Comparison of ENCODE assay signal across 9 cellular contexts in the genomic region with DNA sequence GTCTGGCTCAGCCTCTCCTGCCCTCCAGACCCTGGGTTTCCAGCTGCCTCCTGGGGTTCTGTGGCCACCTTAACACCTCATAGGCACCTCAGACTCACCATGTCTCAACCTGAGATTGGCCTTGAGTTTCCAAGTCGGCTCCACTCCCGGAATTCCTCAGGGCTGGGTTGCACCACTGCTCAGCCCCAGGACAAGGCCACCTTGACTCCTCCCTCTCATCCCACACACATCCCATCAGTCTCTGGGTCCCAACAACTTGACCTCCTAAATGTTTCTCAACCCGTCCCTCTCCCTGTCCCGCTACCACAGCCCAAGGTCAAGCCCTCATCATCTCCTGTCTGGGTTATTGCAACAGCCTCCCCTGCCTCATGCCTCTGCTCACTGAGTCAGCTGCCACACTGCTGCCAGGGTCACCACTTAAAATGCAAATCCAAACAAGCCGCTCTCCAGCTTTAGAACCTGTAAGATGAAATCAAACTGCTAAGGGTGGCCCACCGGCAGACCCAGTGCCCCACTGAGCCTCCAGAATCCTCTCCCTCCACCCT.
DNase-seq lines count a peak whose midpoint lies in the region; ATAC-seq and TF ChIP-seq lines count a peak whose summit lies in the region.
"Had no signal": no experiment of that assay in that cellular context is flagged by ENCODE, and none has a peak within 500 bp of the region (broad histone marks: within the 10 kb centered on the region; RNA-seq: fewer than 3 reads in every experiment).

No MANE protein-coding gene starts in this region.

- H3F3A ChIP-seq in smooth muscle cell (ENCODE audit: low read depth): peaks cover 3% of the 10 kb centered on the region

- H3K36me3 ChIP-seq in HEK293 (ENCODE audit: control insufficient read depth in 2 of 2, insufficient read depth in 1 of 2, low read length in 2 of 2): no peaks in the 10 kb centered on the region
- H3K36me3 ChIP-seq in smooth muscle cell (ENCODE audit: low read depth): no peaks in the 10 kb centered on the region

- H3K27me3 ChIP-seq in smooth muscle cell (ENCODE audit: low read depth): no peaks in the 10 kb centered on the region

- CTCF ChIA-PET in HEK293 (lab: Yijun Ruan, JAX): no interaction called here

- WGBS in smooth muscle cell (ENCODE audit: low lambda C conversion rate): 22% methylated on average over 5 of the region's 6 CpGs

- H3K9me3 ChIP-seq in HEK293 (ENCODE audit: control insufficient read depth, insufficient read depth, low read depth, low read length): no peaks in the 10 kb centered on the region
- no peaks in the 10 kb centered on the region for H3K9me3 ChIP-seq in smooth muscle cell (replicated peaks; ENCODE audit: low read depth)

- no peak overlapping the region for H2AFZ ChIP-seq in smooth muscle cell (ENCODE audit: low read depth)

- ATAC-seq in GM21526 (IDR thresholded peaks at IDR 0.05; ENCODE audit: low FRiP score, unreplicated experiment): no peak
- no peak for ATAC-seq in HG03520 (IDR thresholded peaks at IDR 0.05; ENCODE audit: unreplicated experiment)

- H4K20me1 ChIP-seq in smooth muscle cell (ENCODE audit: low read depth): no peaks in the 10 kb centered on the region

- H3K4me1 ChIP-seq in HEK293 (ENCODE audit: control insufficient read depth, insufficient read depth, low read length) (peaks cover 8% of the 10 kb centered on the region), smooth muscle cell (ENCODE audit: low read depth) (peaks cover 14% of the 10 kb centered on the region)

- H3K4me2 ChIP-seq in smooth muscle cell: peak overlapping the region; percentile 70

- POLR2A ChIA-PET in HEK293 (lab: Yijun Ruan, JAX): no interaction called here

- no peaks in the 10 kb centered on the region for H3K79me2 ChIP-seq in smooth muscle cell (ENCODE audit: low read depth)

- TF ChIP-seq CTCF in HEK293 (tag by site-specific recombination; IDR thresholded peaks at IDR 0.05) (no peak), foreskin fibroblast (IDR thresholded peaks at IDR 0.05; ENCODE audit: low read depth, low read length) (no peak), smooth muscle cell (IDR thresholded peaks at IDR 0.05; ENCODE audit: borderline replicate concordance, insufficient read depth, poor library complexity, severe bottlenecking) (no peak)

- peak; percentile 84 for DNase-seq in SKM-1 treated with dmso at 0.1 percent for 144 hours (lab: John Stamatoyannopoulos, UW; ENCODE audit: unreplicated experiment)
- DNase-seq in foreskin fibroblast: peak; percentile 90 to 94
- DNase-seq in smooth muscle cell (lab: John Stamatoyannopoulos, UW; ENCODE audit: unreplicated experiment): no peak
- DNase-seq in midbrain (lab: John Stamatoyannopoulos, UW): no peak
- DNase-seq: activated B cell treated with CpG ODN at 0.5 μM for 24 hours, NCI-H1048 had no signal

- H3K9ac ChIP-seq in smooth muscle cell (ENCODE audit: low read depth): peak overlapping the region; percentile 56

- H3K4me3 ChIP-seq in HEK293 (ENCODE audit: low read depth, low read length) (no peak overlapping the region), foreskin fibroblast (ENCODE audit: low read depth in 1 of 2, low read length in 2 of 2) (no peak overlapping the region), smooth muscle cell (no peak overlapping the region)

- no peak overlapping the region for H3K27ac ChIP-seq in HEK293 (ENCODE audit: extremely low read depth, low read depth, low read length)
- peak overlapping the region; percentile 77 for H3K27ac ChIP-seq in smooth muscle cell (ENCODE audit: low read depth)

TF ChIP-seq in HEK293, 187 proteins besides CTCF, POLR2A, EP300 and RAD21:
- TF ChIP-seq SALL2 (tag by site-specific recombination; IDR thresholded peaks at IDR 0.05; ENCODE audit: borderline replicate concordance) (no peak), SETDB1 (IDR thresholded peaks at IDR 0.05; ENCODE audit: insufficient read length, low read length) (no peak), ZNF654 (tag by site-specific recombination; IDR thresholded peaks at IDR 0.05; ENCODE audit: low read depth) (no peak), OVOL3 (tag by site-specific recombination; IDR thresholded peaks at IDR 0.05) (no peak), EGR2 (tag by site-specific recombination; IDR thresholded peaks at IDR 0.05; ENCODE audit: low read depth) (0 out of 2 replicates have a peak, but pooled peaks have one; percentile 3)
- TF ChIP-seq, protein P1, sequence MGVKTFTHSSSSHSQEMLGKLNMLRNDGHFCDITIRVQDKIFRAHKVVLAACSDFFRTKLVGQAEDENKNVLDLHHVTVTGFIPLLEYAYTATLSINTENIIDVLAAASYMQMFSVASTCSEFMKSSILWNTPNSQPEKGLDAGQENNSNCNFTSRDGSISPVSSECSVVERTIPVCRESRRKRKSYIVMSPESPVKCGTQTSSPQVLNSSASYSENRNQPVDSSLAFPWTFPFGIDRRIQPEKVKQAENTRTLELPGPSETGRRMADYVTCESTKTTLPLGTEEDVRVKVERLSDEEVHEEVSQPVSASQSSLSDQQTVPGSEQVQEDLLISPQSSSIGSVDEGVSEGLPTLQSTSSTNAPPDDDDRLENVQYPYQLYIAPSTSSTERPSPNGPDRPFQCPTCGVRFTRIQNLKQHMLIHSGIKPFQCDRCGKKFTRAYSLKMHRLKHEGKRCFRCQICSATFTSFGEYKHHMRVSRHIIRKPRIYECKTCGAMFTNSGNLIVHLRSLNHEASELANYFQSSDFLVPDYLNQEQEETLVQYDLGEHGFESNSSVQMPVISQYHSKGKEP (tag by site-specific recombination; IDR thresholded peaks at IDR 0.05): no peak

Comparison
In these comparisons a context has a peak if more than half of its experiments do, and no peak if none do; other contexts are left out.
1. DNase-seq: peak in SKM-1 treated with dmso at 0.1 percent for 144 hours (single experiment) and foreskin fibroblast (2 of 2); none in smooth muscle cell (single experiment) and midbrain (single experiment).